Comparison of ENCODE assay signal across 11 cellular contexts in the genomic region with DNA sequence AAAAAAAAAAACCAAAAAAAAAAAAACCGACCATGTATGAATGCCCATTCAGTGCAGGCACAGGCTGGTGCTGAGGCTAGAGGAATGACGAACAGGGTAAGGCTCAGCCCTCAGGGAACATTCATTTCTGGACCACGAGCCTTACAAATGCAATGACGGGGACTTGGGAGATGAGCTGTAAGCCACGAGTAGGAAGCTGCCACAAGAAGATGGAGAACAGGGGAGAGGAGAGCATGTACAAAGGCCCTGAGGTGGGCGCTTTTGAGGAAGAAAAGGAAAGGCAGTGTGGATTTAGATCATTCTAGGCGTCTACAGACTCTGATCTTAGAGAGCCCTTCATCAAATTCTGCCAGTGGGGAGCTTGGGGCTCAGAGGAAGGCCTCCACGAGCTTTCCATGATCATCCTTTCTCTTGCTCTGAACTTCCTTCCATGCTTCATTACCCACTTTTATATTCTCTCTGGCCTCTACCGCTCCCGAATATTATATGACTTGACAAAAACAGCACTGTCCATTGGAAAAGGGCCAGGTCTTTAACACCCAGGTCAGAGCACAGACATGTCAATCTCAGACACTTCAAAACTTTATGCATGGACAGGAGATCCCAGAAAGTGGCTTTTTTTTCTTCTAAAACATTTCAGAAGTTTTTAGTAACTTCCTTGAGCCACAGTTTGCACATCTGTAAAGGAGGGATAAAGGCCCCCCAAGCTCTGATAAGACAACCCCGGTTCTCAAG. TPM values are rescaled to one million over a fixed set of nuclear protein-coding genes. Genes with fewer than 3 reads are reported as not detected.
DNase-seq lines count a peak whose midpoint lies in the region; ATAC-seq, FAIRE-seq and TF ChIP-seq lines count a peak whose summit lies in the region.
"Had no signal": no experiment of that assay in that cellular context is flagged by ENCODE, and none has a peak within 500 bp of the region (broad histone marks: within the 10 kb centered on the region; RNA-seq: fewer than 3 reads in every experiment).

No MANE protein-coding gene starts in this region.

- peaks cover 8% of the 10 kb centered on the region for H3K79me2 ChIP-seq in keratinocyte (ENCODE audit: control insufficient read depth, insufficient read depth, low read length)

- peaks cover 52% of the 10 kb centered on the region for H3K27me3 Mint-ChIP-seq in activated T-cell treated with anti-CD3 and anti-CD28 coated beads, Interleukin-2, amount 50 U/mL, for 72 hours (ENCODE audit: low read depth)
- H3K27me3 Mint-ChIP-seq in type B pancreatic cell, result peaks cover 59% of the 10 kb centered on the region

- H2AFZ ChIP-seq in keratinocyte (ENCODE audit: control insufficient read depth, low read length), result no peak overlapping the region

- peaks cover 20% of the 10 kb centered on the region for H3K4me1 ChIP-seq in keratinocyte (ENCODE audit: control insufficient read depth, extremely low read depth, insufficient read depth, low read length)
- H3K4me1 ChIP-seq in tibial artery, result peaks cover 0 to 26% (median 13%) of the 10 kb centered on the region in 4 donors

- peak overlapping the region; percentile 21 for H3K27ac Mint-ChIP-seq in activated T-cell treated with anti-CD3 and anti-CD28 coated beads, Interleukin-2, amount 50 U/mL, for 72 hours
- H3K27ac Mint-ChIP-seq in type B pancreatic cell, result no peak overlapping the region

- dilution Hi-C loops in keratinocyte (cut with MboI; ENCODE audit: extremely low pct_ligation_motif_present, low sequenced_read_pairs), result no loop called here

- H3K9me3 ChIP-seq in keratinocyte (ENCODE audit: control insufficient read depth, low read depth, low read length) (peaks cover 4% of the 10 kb centered on the region), tibial artery (no peaks in the 10 kb centered on the region)

- peak overlapping the region; percentile 64 for H3K4me2 ChIP-seq in keratinocyte (ENCODE audit: control insufficient read depth, extremely low read depth, insufficient read depth, low read depth, low read length)
- H3K4me2 ChIP-seq: BLaER1 had no signal

- no peaks in the 10 kb centered on the region for H3K9me1 ChIP-seq in keratinocyte (ENCODE audit: control insufficient read depth, extremely low read depth, insufficient read depth, low read length)

- no peak overlapping the region for H3K9ac ChIP-seq in keratinocyte (ENCODE audit: control insufficient read depth, extremely low read depth, insufficient read depth, low read length)
- H3K9ac ChIP-seq: BLaER1 had no signal

- TF ChIP-seq CTCF in keratinocyte (optimal IDR thresholded peaks at IDR 0.05 in 1 of 3, IDR thresholded peaks at IDR 0.05 in 1 of 3, conservative IDR thresholded peaks at IDR 0.05 in 1 of 3; ENCODE audit: extremely low read depth in 1 of 3, insufficient read depth in 2 of 3, low read length in 3 of 3), result no peak
- TF ChIP-seq CTCF in type B pancreatic cell (conservative IDR thresholded peaks at IDR 0.05), result no peak
- no peak for TF ChIP-seq CTCF in tibial artery (IDR thresholded peaks at IDR 0.05)
- no peak for TF ChIP-seq CTCF in RWPE1 (conservative IDR thresholded peaks at IDR 0.05; ENCODE audit: low read depth)

- FAIRE-seq in keratinocyte (lab: Jason Lieb, UNC), result no peak
- FAIRE-seq: islet of Langerhans had no signal

- DNase-seq in stimulated activated CD4-positive, alpha-beta T cell treated with anti-CD3 and anti-CD28 coated beads, Interleukin-15, amount 100 ng/mL, for 48 hours (ENCODE audit: low read depth in 2 of 2), result peak; percentile 34 to 48
- no peak for DNase-seq in stimulated activated CD4-positive, alpha-beta T cell treated with anti-CD3 and anti-CD28 coated beads, Interleukin-4, amount 100 ng/mL, for 4 hours
- peak; percentile 72 to 78 for DNase-seq in activated T-cell treated with anti-CD3 and anti-CD28 coated beads, Interleukin-2, amount 50 U/mL, for 72 hours
- DNase-seq in keratinocyte (ENCODE audit: low read depth, low spot score) (no peak), type B pancreatic cell (ENCODE audit: extremely low spot score, unreplicated experiment) (no peak), tibial artery (no peak), RWPE1 (ENCODE audit: low spot score) (no peak)
- DNase-seq: NCI-H1105 treated with DMSO at 0.1 percent for 48 hours had no signal

- H3K4me3 Mint-ChIP-seq in activated T-cell treated with anti-CD3 and anti-CD28 coated beads, Interleukin-2, amount 50 U/mL, for 72 hours, result peak overlapping the region; percentile 84 to 86
- peak overlapping the region; percentile 50 for H3K4me3 Mint-ChIP-seq in type B pancreatic cell

- POLR2A ChIA-PET in RWPE1 (lab: Yijun Ruan, JAX; ENCODE audit: low non-redundant PET), result no interaction called here

- no peak overlapping the region for H3K27ac ChIP-seq in keratinocyte (ENCODE audit: control insufficient read depth, insufficient read depth, low read length)
- H3K27ac ChIP-seq in tibial artery, result no peak overlapping the region
- no peak overlapping the region for H3K27ac ChIP-seq in RWPE1
- H3K27ac ChIP-seq: BLaER1 had no signal

- H3K4me1 Mint-ChIP-seq in activated T-cell treated with anti-CD3 and anti-CD28 coated beads, Interleukin-2, amount 50 U/mL, for 72 hours (ENCODE audit: low read depth), result peaks cover 42% of the 10 kb centered on the region
- no peaks in the 10 kb centered on the region for H3K4me1 Mint-ChIP-seq in type B pancreatic cell (ENCODE audit: unreplicated experiment)

- H4K20me1 ChIP-seq in keratinocyte (ENCODE audit: control insufficient read depth, extremely low read depth, insufficient read depth, low read length), result no peaks in the 10 kb centered on the region
- H4K20me1 ChIP-seq: BLaER1 had no signal

- no peak overlapping the region for H3K4me3 ChIP-seq in keratinocyte (ENCODE audit: control insufficient read depth in 2 of 3, extremely low read depth in 1 of 3, insufficient read depth in 2 of 3, low read depth in 1 of 3, low read length in 3 of 3)
- no peak overlapping the region for H3K4me3 ChIP-seq in tibial artery
- H3K4me3 ChIP-seq: BLaER1 had no signal

- ATAC-seq in activated T-cell treated with anti-CD3 and anti-CD28 coated beads, Interleukin-2, amount 50 U/mL, for 72 hours (replicated peaks in 1 of 2), result peak; percentile 58 to 61
- no peak for ATAC-seq in HG03378 (IDR thresholded peaks at IDR 0.05; ENCODE audit: unreplicated experiment)

- intact Hi-C loops in tibial artery (cut with DNase I; ENCODE audit: low total_unique reads), result no loop called here

- H3K36me3 Mint-ChIP-seq in activated T-cell treated with anti-CD3 and anti-CD28 coated beads, Interleukin-2, amount 50 U/mL, for 72 hours (ENCODE audit: insufficient read depth in 2 of 2), result peaks cover 7 to 8% of the 10 kb centered on the region in 2 donors
- peaks cover 7% of the 10 kb centered on the region for H3K36me3 Mint-ChIP-seq in type B pancreatic cell

- H3K36me3 ChIP-seq in keratinocyte (ENCODE audit: control insufficient read depth in 2 of 2, extremely low read depth in 1 of 2, insufficient read depth in 2 of 2, low read length in 2 of 2) (no peaks in the 10 kb centered on the region), tibial artery (no peaks in the 10 kb centered on the region)
- H3K36me3 ChIP-seq: BLaER1 had no signal

- peaks cover 0 to 4% of the 10 kb centered on the region in 2 donors for H3K9me3 Mint-ChIP-seq in activated T-cell treated with anti-CD3 and anti-CD28 coated beads, Interleukin-2, amount 50 U/mL, for 72 hours
- H3K9me3 Mint-ChIP-seq in type B pancreatic cell, result peaks cover 12% of the 10 kb centered on the region

- CTCF ChIA-PET in RWPE1 (lab: Yijun Ruan, JAX), result interaction anchor here (0.6 to 1.8 kb wide), 2 partner anchors 17 to 77 kb away, joined by 3 to 8 read pairs; no protein-coding TSS in a partner anchor

- H3K27me3 ChIP-seq in keratinocyte (ENCODE audit: control insufficient read depth, extremely low read depth, insufficient read depth, low read length) (peaks cover 12% of the 10 kb centered on the region), tibial artery (peaks cover 0 to 33% of the 10 kb centered on the region in 2 donors)

RNA-seq across cellular contexts. Expression of a gene that starts 3.3 kb away (rescaled TPM):
- 10 to 100 TPM; 27.5 to 28.9 TPM for total RNA-seq in activated T-cell treated with anti-CD3 and anti-CD28 coated beads, Interleukin-2, amount 50 U/mL, for 72 hours
- 10.9 to 14.2 TPM (median 14.2 TPM) in 3 replicates for polyA plus RNA-seq in keratinocyte
- polyA plus RNA-seq in keratinocyte (2011; ENCODE audit: low read depth), result 7.9 TPM
- polyA plus RNA-seq in keratinocyte (2011; cell fraction: cytosol; rRNA removed), result 5.2 and 11.1 TPM in 2 replicates
- 13.6 and 17.9 TPM in 2 replicates for polyA plus RNA-seq in keratinocyte (2011; cell fraction: nucleus; rRNA removed)
- 6.5 and 11.0 TPM in 2 replicates for polyA plus RNA-seq in keratinocyte (2012; ENCODE audit: low replicate concordance)
- polyA minus RNA-seq in keratinocyte, result 10.8 to 42.9 TPM (median 27.9 TPM) in 3 replicates
- polyA minus RNA-seq in keratinocyte (2011; cell fraction: cytosol; rRNA and poly(A)+ RNA removed), result 22.8 TPM
- polyA minus RNA-seq in keratinocyte (2011; cell fraction: nucleus; rRNA and poly(A)+ RNA removed), result 28.5 and 44.3 TPM in 2 replicates
- total RNA-seq in type B pancreatic cell (ENCODE audit: low replicate concordance), result 37.6 and 44.0 TPM in 2 replicates

Comparison
In these comparisons a context has a peak if more than half of its experiments do, and no peak if none do; other contexts are left out.
1. DNase-seq: peak in stimulated activated CD4-positive, alpha-beta T cell treated with anti-CD3 and anti-CD28 coated beads, Interleukin-15, amount 100 ng/mL, for 48 hours (2 of 2) and activated T-cell treated with anti-CD3 and anti-CD28 coated beads, Interleukin-2, amount 50 U/mL, for 72 hours (2 of 2); none in stimulated activated CD4-positive, alpha-beta T cell treated with anti-CD3 and anti-CD28 coated beads, Interleukin-4, amount 100 ng/mL, for 4 hours (0 of 2), keratinocyte (single experiment), type B pancreatic cell (single experiment), tibial artery (0 of 2) and RWPE1 (single experiment).